ENCODE assay signal across 16 cellular contexts in the genomic region with DNA sequence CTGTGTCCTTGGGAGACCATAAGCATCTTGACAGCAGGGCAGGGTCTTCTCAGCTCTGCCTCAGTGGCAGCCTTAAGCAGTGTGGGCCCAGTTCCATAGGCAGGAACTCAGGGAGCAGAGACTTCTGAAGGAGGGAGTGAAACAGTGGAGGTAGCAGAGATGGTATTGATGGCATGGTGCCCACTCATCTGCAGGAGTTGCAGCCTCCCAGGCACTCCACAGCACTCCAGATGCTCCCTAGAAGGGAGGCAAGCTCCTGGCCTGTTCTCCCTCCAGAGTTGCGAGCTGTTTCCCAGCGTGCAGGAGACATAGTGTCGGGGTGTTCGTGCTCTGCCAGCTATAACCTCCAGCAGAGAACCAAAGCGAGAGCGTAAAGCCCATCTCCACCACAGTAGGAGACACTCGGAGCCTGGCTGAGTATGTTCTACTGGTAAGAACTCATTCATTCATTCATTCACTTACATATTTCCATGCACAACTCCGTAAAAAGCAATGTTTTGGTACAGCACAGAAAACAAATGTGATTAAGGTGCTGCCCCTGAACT. TPM values are rescaled to one million over a fixed set of nuclear protein-coding genes. Genes with fewer than 3 reads are reported as not detected.
"Had no signal": no experiment of that assay in that cellular context is flagged by ENCODE, and none has a peak within 500 bp of the region (broad histone marks: within the 10 kb centered on the region; RNA-seq: fewer than 3 reads in every experiment).

No MANE protein-coding gene starts in this region.

- H2AFZ ChIP-seq: hepatocyte, parathyroid adenoma had no signal

- H3K27me3 ChIP-seq: cardiac muscle cell, testis had no signal

- H3K4me2 ChIP-seq: hepatocyte had no signal

- H3K4me3 ChIP-seq: cardiac muscle cell, esophagus muscularis mucosa, hepatocyte, left lung, testis had no signal

- H3K4me3 Mint-ChIP-seq: activated CD4-positive, alpha-beta memory T cell treated with anti-CD3 and anti-CD28 coated beads for 36 hours; activated CD4-positive, alpha-beta T cell treated with anti-CD3 and anti-CD28 coated beads for 36 hours; naive thymus-derived CD8-positive, alpha-beta T cell; stimulated activated naive CD8-positive, alpha-beta T cell treated with anti-CD3 and anti-CD28 coated beads, Interleukin-15, amount 100 ng/mL, for 72 hours; T-helper 17 cell had no signal

- H3K9me3 ChIP-seq: esophagus muscularis mucosa, left lung, testis had no signal

- H3K36me3 Mint-ChIP-seq: activated CD4-positive, alpha-beta memory T cell treated with anti-CD3 and anti-CD28 coated beads for 36 hours; naive thymus-derived CD8-positive, alpha-beta T cell had no signal

- H3K4me1 Mint-ChIP-seq: activated CD4-positive, alpha-beta T cell treated with anti-CD3 and anti-CD28 coated beads for 36 hours; stimulated activated naive CD8-positive, alpha-beta T cell treated with anti-CD3 and anti-CD28 coated beads, Interleukin-15, amount 100 ng/mL, for 72 hours had no signal

- FAIRE-seq: colon, keratinocyte, small intestine, urothelium cell line had no signal

- H3K27ac Mint-ChIP-seq: activated CD4-positive, alpha-beta memory T cell treated with anti-CD3 and anti-CD28 coated beads for 36 hours; activated CD4-positive, alpha-beta T cell treated with anti-CD3 and anti-CD28 coated beads for 36 hours; T-helper 17 cell had no signal

- H3K9me3 Mint-ChIP-seq: activated CD4-positive, alpha-beta memory T cell treated with anti-CD3 and anti-CD28 coated beads for 36 hours; stimulated activated naive CD8-positive, alpha-beta T cell treated with anti-CD3 and anti-CD28 coated beads, Interleukin-15, amount 100 ng/mL, for 72 hours had no signal

- H3K4me1 ChIP-seq: left lung, parathyroid adenoma, testis had no signal

- H3K36me3 ChIP-seq: cardiac muscle cell, esophagus muscularis mucosa, left lung had no signal

- H3K27ac ChIP-seq: cardiac muscle cell, esophagus muscularis mucosa, hepatocyte, left lung, parathyroid adenoma, testis had no signal

- H3K9ac ChIP-seq: parathyroid adenoma had no signal

- ATAC-seq: activated CD4-positive, alpha-beta T cell treated with anti-CD3 and anti-CD28 coated beads for 36 hours; left lung; naive thymus-derived CD8-positive, alpha-beta T cell; stimulated activated naive CD8-positive, alpha-beta T cell treated with anti-CD3 and anti-CD28 coated beads, Interleukin-15, amount 100 ng/mL, for 72 hours; T-helper 17 cell had no signal

- DNase-seq: activated CD4-positive, alpha-beta memory T cell treated with anti-CD3 and anti-CD28 coated beads for 36 hours; activated CD4-positive, alpha-beta T cell treated with anti-CD3 and anti-CD28 coated beads for 36 hours; activated naive CD4-positive, alpha-beta T cell treated with anti-CD3 and anti-CD28 coated beads, Interleukin-2, amount 50 U/mL, for 16 hours; naive thymus-derived CD8-positive, alpha-beta T cell; small intestine; stimulated activated naive CD8-positive, alpha-beta T cell treated with anti-CD3 and anti-CD28 coated beads, Interleukin-15, amount 100 ng/mL, for 72 hours; T-helper 17 cell; testis had no signal

RNA-seq across cellular contexts. Expression of a gene that starts 31.4 kb away (rescaled TPM):
- total RNA-seq: activated CD4-positive, alpha-beta memory T cell treated with anti-CD3 and anti-CD28 coated beads for 36 hours; activated CD4-positive, alpha-beta T cell treated with anti-CD3 and anti-CD28 coated beads for 36 hours; esophagus muscularis mucosa; naive thymus-derived CD8-positive, alpha-beta T cell; T-helper 17 cell had no signal
- polyA plus RNA-seq: keratinocyte; naive thymus-derived CD8-positive, alpha-beta T cell had no signal
